Comparison of ENCODE assay signal across 23 cellular contexts in the genomic region with DNA sequence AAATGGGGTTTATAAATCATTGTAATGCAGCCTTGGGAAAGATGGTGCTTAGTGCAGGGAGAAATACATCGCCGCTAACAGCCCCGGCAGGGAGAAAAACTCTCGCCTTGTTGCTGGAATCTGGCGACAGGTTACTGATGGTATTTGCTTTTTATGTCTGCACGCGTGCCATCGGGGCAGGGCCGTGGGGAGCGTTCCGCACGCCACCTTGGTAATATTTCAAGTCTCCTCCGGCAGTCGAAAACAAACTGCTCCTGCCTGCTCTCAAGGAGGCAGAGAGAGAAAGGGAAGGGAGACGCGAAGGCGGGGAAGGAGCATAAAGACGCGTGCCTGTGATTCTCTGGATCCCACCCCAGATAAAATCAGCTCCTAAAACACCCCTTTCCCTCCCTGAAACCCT. TPM values are rescaled to one million over a fixed set of nuclear protein-coding genes. Genes with fewer than 3 reads are reported as not detected.
"Had no signal": no experiment of that assay in that cellular context is flagged by ENCODE, and none has a peak within 500 bp of the region (broad histone marks: within the 10 kb centered on the region; RNA-seq: fewer than 3 reads in every experiment).

No MANE protein-coding gene starts in this region.

- H3K27me3 ChIP-seq: colonic mucosa, ovary, right atrium auricular region, vagina had no signal

- ATAC-seq: heart right ventricle, lower lobe of right lung had no signal

- H3K9me3 Mint-ChIP-seq: memory B cell, naive B cell had no signal

- H3K27ac Mint-ChIP-seq: memory B cell, naive B cell had no signal

- H3K4me3 Mint-ChIP-seq: memory B cell, naive B cell had no signal

- H3K36me3 Mint-ChIP-seq: memory B cell, naive B cell had no signal

- H3K4me1 Mint-ChIP-seq: memory B cell, naive B cell had no signal

- H3K4me3 ChIP-seq: colonic mucosa, heart right ventricle, left ventricle myocardium inferior, lower lobe of right lung, ovary, right atrium auricular region had no signal

- H3K9me3 ChIP-seq: colonic mucosa, heart right ventricle, left ventricle myocardium inferior, lower lobe of right lung, ovary, right atrium auricular region, vagina had no signal

- H3K27ac ChIP-seq: colonic mucosa, heart right ventricle, left ventricle myocardium inferior, lower lobe of right lung, ovary, right atrium auricular region, vagina had no signal

- DNase-seq: colonic mucosa; dermis blood vessel endothelial cell; heart right ventricle; hypothalamus; left ventricle myocardium inferior; lower lobe of right lung; naive B cell; nucleus accumbens; ovary; small intestine; stimulated activated CD4-positive, alpha-beta T cell treated with anti-CD3 and anti-CD28 coated beads, Interleukin-12 subunit alpha, Interleukin-12 subunit beta, amount 100 ng/mL, for 4 hours; stimulated activated CD4-positive, alpha-beta T cell treated with anti-CD3 and anti-CD28 coated beads, Interleukin-2, amount 100 ng/mL, for 48 hours; stimulated activated naive CD4-positive, alpha-beta T cell treated with Interleukin-2 at 50 U/mL for 16 hours; trophoblast cell had no signal

- H3K4me1 ChIP-seq: colonic mucosa, heart right ventricle, left ventricle myocardium inferior, lower lobe of right lung, right atrium auricular region, vagina had no signal

- H3K36me3 ChIP-seq: colonic mucosa, heart right ventricle, left ventricle myocardium inferior, lower lobe of right lung, ovary, right atrium auricular region, vagina had no signal

RNA-seq across cellular contexts. Expression of a gene that starts 47.5 kb away (rescaled TPM):
- total RNA-seq: colonic mucosa, fibroblast of lung, frontal cortex, glomerular endothelial cell, posterior vena cava, vagina had no signal
- polyA plus RNA-seq: esophagus, fibroblast of lung, neural cell, small intestine had no signal
